Comparison of ENCODE assay signal across 9 cellular contexts in genomic region chr16:29663020-29663828, GRCh38. TPM values are rescaled to one million over a fixed set of nuclear protein-coding genes. Genes with fewer than 3 reads are reported as not detected.
DNase-seq lines count a peak whose midpoint lies in the region; ATAC-seq, FAIRE-seq and TF ChIP-seq lines count a peak whose summit lies in the region.
"Had no signal": no experiment of that assay in that cellular context is flagged by ENCODE, and none has a peak within 500 bp of the region (broad histone marks: within the 10 kb centered on the region; RNA-seq: fewer than 3 reads in every experiment).

Gene SPN, plus strand, starts transcription at chr16:29663247. Its CDS starts 482 bp downstream, at chr16:29663729.

- H2BK5ac ChIP-seq in IMR-90 (ENCODE audit: low read depth, low read length, poor library complexity, severe bottlenecking): no peak within 1 kb of the TSS

- CTCF ChIA-PET in CD4-positive, alpha-beta memory T cell (lab: Charles Lee; ENCODE audit: partially characterized antibody): interaction anchor here (0.5 to 3.3 kb wide), 6 partner anchors 16 to 154 kb away, joined by 3 to 12 read pairs (median 4); no protein-coding TSS in a partner anchor
- CTCF ChIA-PET in IMR-90 (lab: Yijun Ruan, JAX): interaction anchor here (0.6 kb wide), 1 partner anchor 15 kb away, joined by 6 read pairs; no protein-coding TSS in a partner anchor
- CTCF ChIA-PET in activated CD8-positive, alpha-beta T cell treated with anti-CD3 and anti-CD28 coated beads for 36 hours (lab: Charles Lee): interaction anchor here (1.1 to 2.3 kb wide), 2 partner anchors 16 to 22 kb away, joined by 3 to 5 read pairs; no protein-coding TSS in a partner anchor

- H2BK20ac ChIP-seq in IMR-90 (ENCODE audit: low read depth, low read length): no peak within 1 kb of the TSS

- no peak within 1 kb of the TSS for H3K9ac ChIP-seq in IMR-90 (ENCODE audit: low read depth, low read length)

- no peak within 1 kb of the TSS for H4K91ac ChIP-seq in IMR-90 (ENCODE audit: insufficient read depth, low read depth, low read length)

- H3K4me3 Mint-ChIP-seq in CD4-positive, alpha-beta memory T cell: peak within 1 kb of the TSS; percentile 97 to 99 (median 99)
- H3K4me3 Mint-ChIP-seq in activated CD8-positive, alpha-beta T cell treated with anti-CD3 and anti-CD28 coated beads for 36 hours: peak within 1 kb of the TSS; percentile 93

- no peak for TF ChIP-seq RAD21 in IMR-90 (IDR thresholded peaks at IDR 0.05; ENCODE audit: low read length)

- no peak within 1 kb of the TSS for H3K18ac ChIP-seq in IMR-90 (ENCODE audit: low read depth, low read length)

- in situ Hi-C loops in IMR-90 (cut with MboI; ENCODE audit: low sequenced_read_pairs): no loop called here

- no peaks in the 10 kb centered on the region for H3K27me3 ChIP-seq in CD4-positive, alpha-beta memory T cell (ENCODE audit: insufficient read depth, low read length)
- H3K27me3 ChIP-seq in IMR-90 (ENCODE audit: control insufficient read depth, insufficient read depth, low read length): peaks cover 12% of the 10 kb centered on the region; the same call in 1 of the 2 replicates
- H3K27me3 ChIP-seq in lung (ENCODE audit: control insufficient read depth, insufficient read depth): no peaks in the 10 kb centered on the region

- no peak within 1 kb of the TSS for H3K14ac ChIP-seq in IMR-90 (replicated peaks; ENCODE audit: low read depth, low read length)

- TF ChIP-seq CTCF in IMR-90 (conservative IDR thresholded peaks at IDR 0.05; ENCODE audit: low read depth, low read length) (no peak), lung (IDR thresholded peaks at IDR 0.05; ENCODE audit: control extremely low read depth, extremely low read depth) (no peak), foreskin fibroblast (IDR thresholded peaks at IDR 0.05; ENCODE audit: low read depth, low read length) (no peak)
- no peak for TF ChIP-seq CTCF in activated CD8-positive, alpha-beta T cell treated with anti-CD3 and anti-CD28 coated beads for 36 hours (IDR thresholded peaks at IDR 0.05)

- no peak within 1 kb of the TSS for H2AK5ac ChIP-seq in IMR-90 (ENCODE audit: low read depth, low read length)

- POLR2A ChIA-PET in CD4-positive, alpha-beta memory T cell (lab: Charles Lee; ENCODE audit: partially characterized antibody): interaction anchor here (0.7 to 7.4 kb wide), 17 partner anchors 8 to 714 kb away, joined by 3 to 75 read pairs (median 5); partner anchors contain the start of genes ALDOA, CDIPT, MAZ and PAGR1
- POLR2A ChIA-PET in IMR-90 (lab: Charles Lee; ENCODE audit: unreplicated experiment): no interaction called here
- POLR2A ChIA-PET in activated CD8-positive, alpha-beta T cell treated with anti-CD3 and anti-CD28 coated beads for 36 hours (lab: Charles Lee): interaction anchor here (0.7 to 1.6 kb wide), 8 partner anchors 9 to 402 kb away, joined by 3 to 6 read pairs (median 4); partner anchors contain the start of gene ALDOA

- 60% methylated on average over 1 of the region's 19 CpGs; no CpG with 5 or more reads in 1 of the 2 experiments for WGBS in IMR-90 (ENCODE audit: extremely low coverage in 2 of 2, insufficient read length in 1 of 2), 2 experiments
- WGBS in lung, 2 donors: 28 to 53% methylated on average over 17 to 19 of the region's 19 CpGs

- H2BK120ac ChIP-seq in IMR-90 (ENCODE audit: low read depth, low read length): no peak within 1 kb of the TSS

- H3K4me3 ChIP-seq in CD4-positive, alpha-beta memory T cell (ENCODE audit: low read length in 2 of 2): peak within 1 kb of the TSS; percentile 78 to 95
- H3K4me3 ChIP-seq in IMR-90 (ENCODE audit: insufficient read depth, low read depth, low read length) (no peak within 1 kb of the TSS), lung (peak within 1 kb of the TSS; percentile 9), foreskin fibroblast (ENCODE audit: low read depth in 1 of 2, low read length in 2 of 2) (no peak within 1 kb of the TSS)

- peaks cover 26 to 44% of the 10 kb centered on the region in 2 donors for H3K36me3 Mint-ChIP-seq in CD4-positive, alpha-beta memory T cell
- H3K36me3 Mint-ChIP-seq in activated CD8-positive, alpha-beta T cell treated with anti-CD3 and anti-CD28 coated beads for 36 hours (ENCODE audit: low read depth): peaks cover 46% of the 10 kb centered on the region

- no peak within 1 kb of the TSS for H3K4ac ChIP-seq in IMR-90 (ENCODE audit: low read depth, low read length)

- no peak within 1 kb of the TSS for H3K4me2 ChIP-seq in IMR-90 (ENCODE audit: low read depth, low read length)

- peak within 1 kb of the TSS; percentile 43 for H2AFZ ChIP-seq in IMR-90 (replicated peaks; ENCODE audit: low read length, poor library complexity)

- dilution Hi-C loops in IMR-90 (cut with HindIII; ENCODE audit: low sequenced_read_pairs, unreplicated experiment): no loop called here

- no TSS peak for BruUV-seq in IMR-90 (replicated peaks; lab: Mats Ljungman, UMichigan)

- peak; percentile 36 to 65 (median 43) for DNase-seq in CD4-positive, alpha-beta memory T cell
- DNase-seq in IMR-90 (no peak), lung (ENCODE audit: low spot score) (no peak), NCI-H187 (lab: John Stamatoyannopoulos, UW) (no peak), nucleus accumbens (lab: John Stamatoyannopoulos, UW) (no peak), foreskin fibroblast (no peak), frontal cortex (ENCODE audit: low spot score in 2 of 2) (no peak)
- peak; percentile 69 for DNase-seq in activated CD8-positive, alpha-beta T cell treated with anti-CD3 and anti-CD28 coated beads for 36 hours
- DNase-seq: RPMI8226 had no signal

- H3K79me1 ChIP-seq in IMR-90 (ENCODE audit: low read depth in 1 of 2, low read length in 2 of 2): no peaks in the 10 kb centered on the region

- H3K56ac ChIP-seq in IMR-90 (ENCODE audit: extremely low read depth, insufficient read depth, low read length): no peak within 1 kb of the TSS

- no peak within 1 kb of the TSS for H4K5ac ChIP-seq in IMR-90 (ENCODE audit: low read depth, low read length)

- H3K27ac Mint-ChIP-seq in CD4-positive, alpha-beta memory T cell: peak within 1 kb of the TSS; percentile 94 to 100 (median 97)
- H3K27ac Mint-ChIP-seq in activated CD8-positive, alpha-beta T cell treated with anti-CD3 and anti-CD28 coated beads for 36 hours: peak within 1 kb of the TSS; percentile 95

- ATAC-seq in IMR-90 (ENCODE audit: low read depth): no peak
- peak; percentile 41 for ATAC-seq in activated CD8-positive, alpha-beta T cell treated with anti-CD3 and anti-CD28 coated beads for 36 hours
- ATAC-seq in lung (ENCODE audit: insufficient read depth, low FRiP score): no peak

- H3K4me1 Mint-ChIP-seq in CD4-positive, alpha-beta memory T cell: peaks cover 38 to 91% (median 59%) of the 10 kb centered on the region in 4 donors
- H3K4me1 Mint-ChIP-seq in activated CD8-positive, alpha-beta T cell treated with anti-CD3 and anti-CD28 coated beads for 36 hours (ENCODE audit: low read depth): peaks cover 48% of the 10 kb centered on the region

- peaks cover 8% of the 10 kb centered on the region for H3K36me3 ChIP-seq in CD4-positive, alpha-beta memory T cell (ENCODE audit: insufficient read depth, low read length)
- H3K36me3 ChIP-seq in IMR-90 (ENCODE audit: control insufficient read depth, insufficient read depth, low read length) (no peaks in the 10 kb centered on the region), lung (ENCODE audit: control insufficient read depth in 2 of 2, insufficient read depth in 2 of 2, low read length in 2 of 2) (no peaks in the 10 kb centered on the region)

- intact Hi-C loops in CD4-positive, alpha-beta memory T cell (cut with micrococcal nuclease): loop anchor here (2.0 kb wide), 1 partner anchor 50 kb away; no protein-coding TSS in a partner anchor
- intact Hi-C loops in IMR-90 (cut with micrococcal nuclease): no loop called here
- intact Hi-C loops in activated CD8-positive, alpha-beta T cell treated with anti-CD3 and anti-CD28 coated beads for 36 hours (cut with micrococcal nuclease): no loop called here

- no peaks in the 10 kb centered on the region for H3K9me3 ChIP-seq in CD4-positive, alpha-beta memory T cell (ENCODE audit: control insufficient read depth in 1 of 2, low read length in 2 of 2)
- H3K9me3 ChIP-seq in IMR-90 (ENCODE audit: control insufficient read depth, insufficient read depth, low read length) (no peaks in the 10 kb centered on the region), lung (ENCODE audit: control insufficient read depth in 2 of 2, insufficient read depth in 1 of 2, low read length in 1 of 2) (no peaks in the 10 kb centered on the region)

- no peak for TF ChIP-seq POLR2A in IMR-90 (IDR thresholded peaks at IDR 0.05; ENCODE audit: low read depth, low read length)

- no peak within 1 kb of the TSS for H2AK9ac ChIP-seq in IMR-90 (replicated peaks; ENCODE audit: low read depth, low read length, poor library complexity)

- peaks cover 0 to 3% of the 10 kb centered on the region in 2 donors for H3K27me3 Mint-ChIP-seq in CD4-positive, alpha-beta memory T cell
- no peaks in the 10 kb centered on the region for H3K27me3 Mint-ChIP-seq in activated CD8-positive, alpha-beta T cell treated with anti-CD3 and anti-CD28 coated beads for 36 hours

- H2BK15ac ChIP-seq in IMR-90 (ENCODE audit: low read depth, low read length): no peak within 1 kb of the TSS

- H4K20me1 ChIP-seq in IMR-90 (ENCODE audit: insufficient read depth, low read length): no peaks in the 10 kb centered on the region

- peaks cover 69% of the 10 kb centered on the region for H3K4me1 ChIP-seq in CD4-positive, alpha-beta memory T cell (ENCODE audit: insufficient read depth, low read length)
- H3K4me1 ChIP-seq in IMR-90 (ENCODE audit: control insufficient read depth, insufficient read depth, low read length): no peaks in the 10 kb centered on the region; the same call in 1 of the 2 replicates
- peaks cover 0 to 5% of the 10 kb centered on the region in 2 donors for H3K4me1 ChIP-seq in lung (ENCODE audit: control insufficient read depth in 2 of 2, insufficient read depth in 2 of 2, low read length in 2 of 2)

- peaks cover 2% of the 10 kb centered on the region; the same call in 1 of the 2 replicates for H3K9me1 ChIP-seq in IMR-90 (ENCODE audit: insufficient read depth, low read length)

- H3K23ac ChIP-seq in IMR-90 (ENCODE audit: low read depth, low read length): no peak within 1 kb of the TSS

- no peak within 1 kb of the TSS for H4K8ac ChIP-seq in IMR-90 (ENCODE audit: low read depth in 2 of 2, low read length in 2 of 2)

- H3K9me3 Mint-ChIP-seq in CD4-positive, alpha-beta memory T cell: peaks cover 0 to 5% (median 0%) of the 10 kb centered on the region in 8 donors
- no peaks in the 10 kb centered on the region for H3K9me3 Mint-ChIP-seq in activated CD8-positive, alpha-beta T cell treated with anti-CD3 and anti-CD28 coated beads for 36 hours

- H3K27ac ChIP-seq in CD4-positive, alpha-beta memory T cell (ENCODE audit: low read depth, low read length): peak within 1 kb of the TSS; percentile 82
- no peak within 1 kb of the TSS for H3K27ac ChIP-seq in IMR-90 (ENCODE audit: insufficient read depth, low read length)
- H3K27ac ChIP-seq in lung (ENCODE audit: low read depth in 1 of 2, low read length in 1 of 2): peak within 1 kb of the TSS in 1 of 2 donors; percentile 36

- no peak for FAIRE-seq in frontal cortex (lab: Jason Lieb, UNC)

RNA-seq across cellular contexts. Expression of gene SPN, which starts in this region (rescaled TPM):
- total RNA-seq in CD4-positive, alpha-beta memory T cell: 100 to 1,000 TPM; 168 to 175 TPM
- 100 to 1,000 TPM in 1 of 2 donors, 10 to 100 TPM in 1; 86.3 to 208 TPM for polyA plus RNA-seq in CD4-positive, alpha-beta memory T cell
- total RNA-seq in IMR-90 (2012; rRNA removed) (not detected in 2 replicates), lung (10 to 100 TPM in 1 of 2 donors, 1 to 10 TPM in 1; 5.8 to 52.5 TPM), frontal cortex (under 0.01 TPM)
- polyA plus RNA-seq in IMR-90 (2012; rRNA removed) (not detected in 2 replicates), lung (10 to 100 TPM; 10.5 to 14.4 TPM)
- polyA plus RNA-seq in IMR-90 (2012; cell fraction: cytosol; rRNA removed): not detected in 2 replicates
- polyA plus RNA-seq in IMR-90 (2012; cell fraction: nucleus; rRNA removed; ENCODE audit: low replicate concordance): not detected in 2 replicates
- 100 to 1,000 TPM; 110 to 119 TPM for total RNA-seq in activated CD8-positive, alpha-beta T cell treated with anti-CD3 and anti-CD28 coated beads for 36 hours

Comparison
In these comparisons a context has a peak if more than half of its experiments do, and no peak if none do; other contexts are left out.
1. RNA of gene SPN (polyA plus RNA-seq): 86.3 to 208 TPM in CD4-positive, alpha-beta memory T cell and 10.5 to 14.4 TPM in lung; not detected in IMR-90; every median in the first group is over 10 times any median in the second.
2. RNA of gene SPN (polyA plus RNA-seq): 86.3 to 208 TPM in CD4-positive, alpha-beta memory T cell; 10.5 to 14.4 TPM in lung; every median in the first group is over 4 times any median in the second.
3. DNase-seq: peak in CD4-positive, alpha-beta memory T cell (5 of 5) and activated CD8-positive, alpha-beta T cell treated with anti-CD3 and anti-CD28 coated beads for 36 hours (single experiment); none in IMR-90 (single experiment), lung (single experiment), NCI-H187 (0 of 2), nucleus accumbens (0 of 56), foreskin fibroblast (0 of 2) and frontal cortex (0 of 2).
4. H3K4me3 ChIP-seq: peak in CD4-positive, alpha-beta memory T cell (2 of 2) and lung (single experiment); none in IMR-90 (single experiment) and foreskin fibroblast (0 of 2).